In the genomic region with DNA sequence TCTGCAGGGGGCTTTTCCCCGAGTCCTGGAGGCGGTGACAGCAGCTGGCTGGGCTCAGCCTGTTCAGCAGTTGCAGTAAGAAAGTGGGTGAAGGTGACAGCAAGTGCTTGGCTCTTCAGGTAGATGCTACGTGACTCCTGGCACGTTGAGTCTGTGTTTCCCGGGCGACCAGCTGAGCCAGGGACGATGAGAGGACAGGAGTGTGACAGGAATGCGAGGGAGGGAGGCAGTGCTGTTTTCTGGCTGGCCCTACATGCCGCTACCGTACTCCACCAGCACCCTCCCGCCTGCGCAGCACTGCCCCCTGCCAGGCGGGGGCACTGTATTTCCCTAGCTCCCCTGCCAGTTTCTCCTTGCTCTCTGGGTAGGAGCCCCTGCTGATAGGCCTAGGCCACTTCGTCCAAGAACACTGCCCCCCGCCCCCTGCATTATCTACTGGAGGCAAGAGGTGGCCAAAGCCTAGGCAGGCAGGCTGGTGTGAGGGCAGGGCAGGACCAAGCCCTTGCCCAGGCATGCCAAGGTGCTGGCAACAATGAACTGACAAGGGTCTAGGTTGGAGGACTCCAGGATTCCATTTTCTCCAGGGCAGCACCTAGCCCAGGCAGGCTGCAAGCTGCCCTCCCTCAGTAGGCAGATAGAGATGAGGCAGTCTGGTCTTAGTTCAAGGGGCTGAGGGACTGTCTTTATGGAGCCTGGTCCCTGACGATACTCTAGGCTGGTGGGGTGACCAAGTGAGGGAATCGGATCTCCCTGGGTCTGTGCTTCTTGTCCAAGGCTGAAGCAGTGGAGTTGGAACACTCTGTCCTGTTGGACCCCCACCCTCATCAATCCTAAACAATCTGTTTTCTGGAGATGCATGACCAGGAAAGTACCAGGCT, we compare ENCODE assay signal across 8 cellular contexts. TPM values are rescaled to one million over a fixed set of nuclear protein-coding genes. Genes with fewer than 3 reads are reported as not detected.
A peak's percentile ranks its signal among the peaks of the same experiment; 100 is the strongest.
DNase-seq lines count a peak whose midpoint lies in the region; ATAC-seq, FAIRE-seq and TF ChIP-seq lines count a peak whose summit lies in the region.

No MANE protein-coding gene starts in this region.

- 35% methylated on average over 17 of the region's 17 CpGs for WGBS in K562 (ENCODE audit: insufficient coverage, low coverage, missing lambda C conversion rate)
- 17% methylated on average over 17 of the region's 17 CpGs for WGBS in smooth muscle cell (ENCODE audit: low lambda C conversion rate)

- no peak overlapping the region for H2AFZ ChIP-seq in SU-DHL-6 (ENCODE audit: low read depth, low read length, severe bottlenecking)
- no peak overlapping the region for H2AFZ ChIP-seq in K562 (ENCODE audit: low read depth, low read length)
- H2AFZ ChIP-seq in smooth muscle cell (ENCODE audit: low read depth): no peak overlapping the region

- H3K9me1 ChIP-seq in K562 (ENCODE audit: control insufficient read depth, insufficient read depth, low read length): peaks cover 12% of the 10 kb centered on the region

- H3K9me2 ChIP-seq in SU-DHL-6 (replicated peaks; ENCODE audit: insufficient read depth, low read length): no peaks in the 10 kb centered on the region

- peak; percentile 77 for DNase-seq in BE2C
- DNase-seq in NB4 (ENCODE audit: low read depth): peak; percentile 79
- DNase-seq in K562 (ENCODE audit: extremely low read depth in 1 of 4, low spot score in 3 of 4): peak; percentile 74 to 91 (median 82)
- DNase-seq in iPS-NIHi11 (ENCODE audit: low spot score): peak; percentile 90
- peak; percentile 16 for DNase-seq in smooth muscle cell (lab: John Stamatoyannopoulos, UW; ENCODE audit: unreplicated experiment)
- DNase-seq in NK-92 (lab: John Stamatoyannopoulos, UW; ENCODE audit: unreplicated experiment): no peak

- H4K20me1 ChIP-seq in SU-DHL-6 (ENCODE audit: low read depth, low read length) (no peaks in the 10 kb centered on the region), K562 (replicated peaks; ENCODE audit: control insufficient read depth, insufficient read depth, low read length) (no peaks in the 10 kb centered on the region; the same call in 1 of the 2 replicates), smooth muscle cell (ENCODE audit: low read depth) (no peaks in the 10 kb centered on the region)

- FAIRE-seq in K562 (lab: Jason Lieb, UNC): peak; percentile 62

- H3K4me3 ChIP-seq in BE2C (ENCODE audit: low read depth, low read length) (peak overlapping the region; percentile 36), NB4 (ENCODE audit: low read depth, low read length) (no peak overlapping the region), SU-DHL-6 (ENCODE audit: insufficient read depth, low read length, poor library complexity, severe bottlenecking) (no peak overlapping the region), K562 (no peak overlapping the region), smooth muscle cell (no peak overlapping the region)

- CTCF ChIA-PET in K562 (lab: Yijun Ruan, JAX; ENCODE audit: low intra/inter-chr PET ratio): interaction anchor here (0.5 to 3.0 kb wide), 6 partner anchors 101 to 670 kb away, joined by 3 to 19 read pairs (median 4); a partner anchor contains a TSS

- in situ Hi-C loops in K562 (cut with MboI): loop anchor here (5.0 kb wide), 2 partner anchors 104 to 409 kb away; a partner anchor contains a TSS

- H3K27ac ChIP-seq in SU-DHL-6 (ENCODE audit: low read depth, low read length) (no peak overlapping the region), K562 (ENCODE audit: extremely low read depth, low read depth, low read length) (no peak overlapping the region; the same call in 2 of the 3 replicates), smooth muscle cell (ENCODE audit: low read depth) (peak overlapping the region; percentile 34)

- BruUV-seq in K562 (replicated peaks; lab: Mats Ljungman, UMichigan): no TSS peak

- peak; percentile 40 for ATAC-seq in GM21360 (IDR thresholded peaks at IDR 0.05; ENCODE audit: unreplicated experiment)
- ATAC-seq in K562: peak; percentile 61

- POLR2A ChIA-PET in K562 (lab: Yijun Ruan, JAX): interaction anchor here (0.6 to 6.0 kb wide), 14 partner anchors 7 to 147 kb away, joined by 3 to 32 read pairs (median 4); a partner anchor contains a TSS

- no peaks in the 10 kb centered on the region for H3F3A ChIP-seq in SU-DHL-6 (ENCODE audit: insufficient read depth)
- H3F3A ChIP-seq in smooth muscle cell (ENCODE audit: low read depth): peaks cover 19% of the 10 kb centered on the region

- intact Hi-C loops in K562 (cut with micrococcal nuclease): loop anchor here (5.0 to 10.0 kb wide), 4 partner anchors 41 to 284 kb away; a partner anchor contains a TSS

- H3K79me2 ChIP-seq in SU-DHL-6 (ENCODE audit: insufficient read depth, low read length) (no peaks in the 10 kb centered on the region), K562 (ENCODE audit: control insufficient read depth, insufficient read depth, low read length) (no peaks in the 10 kb centered on the region), smooth muscle cell (ENCODE audit: low read depth) (no peaks in the 10 kb centered on the region)

- peak; percentile 38 to 55; a peak in 3 of 4 replicates for TF ChIP-seq RAD21 in K562 (CRISPR knock-in tag; conservative IDR thresholded peaks at IDR 0.05 in 1 of 2, IDR thresholded peaks at IDR 0.05 in 1 of 2)

- TF ChIP-seq CTCF in BE2C (IDR thresholded peaks at IDR 0.05; ENCODE audit: low read depth, low read length) (peak; percentile 77), NB4 (IDR thresholded peaks at IDR 0.05; ENCODE audit: low read depth, low read length) (peak; percentile 85), SU-DHL-6 (IDR thresholded peaks at IDR 0.05; ENCODE audit: insufficient read depth, low read length, poor library complexity, severe bottlenecking) (peak; percentile 97), K562 (IDR thresholded peaks at IDR 0.05 in 2 of 3, conservative IDR thresholded peaks at IDR 0.05 in 1 of 3; ENCODE audit: insufficient read depth in 2 of 3, low read depth in 1 of 3, low read length in 3 of 3) (peak; percentile 76 to 80 (median 78)), smooth muscle cell (IDR thresholded peaks at IDR 0.05; ENCODE audit: borderline replicate concordance, insufficient read depth, poor library complexity, severe bottlenecking) (peak; percentile 45)

- H3K4me2 ChIP-seq in SU-DHL-6 (ENCODE audit: low read depth, low read length, poor library complexity, severe bottlenecking) (no peak overlapping the region), K562 (ENCODE audit: insufficient read depth, low read length) (peak overlapping the region; percentile 27; the same call in 1 of the 2 replicates), smooth muscle cell (peak overlapping the region; percentile 73)

- TF ChIP-seq EP300 in K562 (IDR thresholded peaks at IDR 0.05; ENCODE audit: low read length): no peak

- H3K27me3 ChIP-seq in BE2C (no peaks in the 10 kb centered on the region), SU-DHL-6 (ENCODE audit: low read length) (no peaks in the 10 kb centered on the region), K562 (ENCODE audit: control insufficient read depth in 2 of 2, insufficient read depth in 2 of 2, low read length in 2 of 2) (no peaks in the 10 kb centered on the region; a peak in 1 of 5 replicates), smooth muscle cell (ENCODE audit: low read depth) (no peaks in the 10 kb centered on the region)

- TF ChIP-seq POLR2A in NB4 (IDR thresholded peaks at IDR 0.05; ENCODE audit: extremely low read depth, insufficient read length): no peak
- peak; percentile 54; the same call in 1 of the 2 replicates for TF ChIP-seq POLR2A in K562 (conservative IDR thresholded peaks at IDR 0.05)

- H3K36me3 ChIP-seq in BE2C (peaks cover 22% of the 10 kb centered on the region), SU-DHL-6 (ENCODE audit: low read length) (no peaks in the 10 kb centered on the region), K562 (ENCODE audit: control insufficient read depth, insufficient read depth, low read length) (peaks cover 30% of the 10 kb centered on the region), smooth muscle cell (ENCODE audit: low read depth) (no peaks in the 10 kb centered on the region)

- H3K4me1 ChIP-seq in BE2C: peaks cover 19% of the 10 kb centered on the region
- H3K4me1 ChIP-seq in K562 (replicated peaks in 1 of 2; ENCODE audit: control insufficient read depth in 2 of 2, insufficient read depth in 2 of 2, low read length in 2 of 2): peaks cover 39 to 42% of the 10 kb centered on the region in 2 experiments
- H3K4me1 ChIP-seq in smooth muscle cell (ENCODE audit: low read depth): peaks cover 29% of the 10 kb centered on the region

- H3K9me3 ChIP-seq in BE2C (no peaks in the 10 kb centered on the region), SU-DHL-6 (ENCODE audit: insufficient read depth, low read length) (no peaks in the 10 kb centered on the region), K562 (replicated peaks; ENCODE audit: control insufficient read depth, insufficient read depth, low read depth, low read length) (no peaks in the 10 kb centered on the region), smooth muscle cell (replicated peaks; ENCODE audit: low read depth) (no peaks in the 10 kb centered on the region)

- peak overlapping the region; percentile 1; the same call in 1 of the 2 replicates for H3K9ac ChIP-seq in SU-DHL-6 (ENCODE audit: low read length)
- peak overlapping the region in 1 of 2 experiments; percentile 53; a peak in 2 of 4 replicates for H3K9ac ChIP-seq in K562 (ENCODE audit: insufficient read depth in 1 of 2, low read depth in 2 of 2, low read length in 2 of 2)
- no peak overlapping the region for H3K9ac ChIP-seq in smooth muscle cell (ENCODE audit: low read depth)

RNA-seq across cellular contexts. Expression of a gene that starts 19.2 kb away (rescaled TPM):
- polyA plus RNA-seq in BE2C (2012; ENCODE audit: insufficient read depth, insufficient read length, low read depth): 166 TPM
- 30.9 and 95.8 TPM in 2 replicates for total RNA-seq in K562 (2011; cell fraction: chromatin; rRNA removed; ENCODE audit: low replicate concordance)
- 81.3 and 96.7 TPM in 2 replicates for total RNA-seq in K562 (2011; cell fraction: nucleolus; rRNA removed)
- total RNA-seq in K562 (2011; cell fraction: nucleoplasm; rRNA removed): 48.8 and 57.7 TPM in 2 replicates
- total RNA-seq in K562 (2014; rRNA removed): 130 and 161 TPM in 2 replicates
- total RNA-seq in K562 (2014; rRNA removed; fragmentation: Illumina TruSeq; extraction: Trizol): 63.9 and 87.5 TPM in 2 replicates
- total RNA-seq in K562 (2015; rRNA removed; fragmentation: Illumina TruSeq; extraction: Trizol): 115 and 119 TPM in 2 replicates
- 102 and 104 TPM in 2 replicates for total RNA-seq in K562 (2021)
- polyA plus RNA-seq in K562 (2011; rRNA removed): 104 and 112 TPM in 2 replicates
- polyA plus RNA-seq in K562 (2011; cell fraction: cytosol; rRNA removed): 155 and 252 TPM in 2 replicates
- polyA plus RNA-seq in K562 (2011; cell fraction: nucleus; rRNA removed): 54.3 and 56.2 TPM in 2 replicates
- polyA plus RNA-seq in K562 (2012): 113 and 127 TPM in 2 replicates
- 159 and 185 TPM in 2 replicates for polyA plus RNA-seq in K562 (2014; fragmentation: Illumina TruSeq; extraction: Trizol)
- polyA plus RNA-seq in K562 (2014; fragmentation: Nextera tagmentation; extraction: Ambion mirVana): 100 to 1,000 TPM; 204 to 243 TPM
- 125 and 133 TPM in 2 replicates for polyA plus RNA-seq in K562 (2014; rRNA removed)
- 78.1 and 100 TPM in 2 replicates for polyA minus RNA-seq in K562 (2011; rRNA and poly(A)+ RNA removed)
- polyA minus RNA-seq in K562 (2011; cell fraction: cytosol; rRNA and poly(A)+ RNA removed): 41.0 and 52.2 TPM in 2 replicates
- 41.9 and 47.8 TPM in 2 replicates for polyA minus RNA-seq in K562 (2011; cell fraction: nucleus; rRNA and poly(A)+ RNA removed)
- total RNA-seq in smooth muscle cell: 30.9 and 40.4 TPM in 2 replicates
- polyA plus RNA-seq in smooth muscle cell: 59.9 and 73.7 TPM in 2 replicates

RNA-seq across cellular contexts. Expression of a gene that starts 23.6 kb away (rescaled TPM):
- polyA plus RNA-seq in BE2C (2012; ENCODE audit: insufficient read depth, insufficient read length, low read depth): 1.2 TPM
- 0.32 TPM in 1 of 2 replicates, not detected in the other for total RNA-seq in K562 (2011; cell fraction: chromatin; rRNA removed; ENCODE audit: low replicate concordance)
- 0.17 TPM in 1 of 2 replicates, not detected in the other for total RNA-seq in K562 (2011; cell fraction: nucleolus; rRNA removed)
- total RNA-seq in K562 (2011; cell fraction: nucleoplasm; rRNA removed): 0.22 and 0.38 TPM in 2 replicates
- total RNA-seq in K562 (2014; rRNA removed) (0.05 TPM in 1 of 2 replicates, not detected in the other), K562 (2014; rRNA removed; fragmentation: Illumina TruSeq; extraction: Trizol) (not detected in 2 replicates), K562 (2015; rRNA removed; fragmentation: Illumina TruSeq; extraction: Trizol) (not detected in 2 replicates), K562 (2021) (not detected in 2 replicates), smooth muscle cell (0.76 and 1.9 TPM in 2 replicates)
- polyA plus RNA-seq in K562 (2011; rRNA removed) (0.04 TPM in 1 of 2 replicates, not detected in the other), K562 (2014; fragmentation: Illumina TruSeq; extraction: Trizol) (not detected in 2 replicates), K562 (2014; fragmentation: Nextera tagmentation; extraction: Ambion mirVana) (under 1 TPM; 0.39 to 0.60 TPM), K562 (2014; rRNA removed) (not detected in 2 replicates), smooth muscle cell (2.5 and 3.4 TPM in 2 replicates)
- not detected in 2 replicates for polyA plus RNA-seq in K562 (2011; cell fraction: cytosol; rRNA removed)
- polyA plus RNA-seq in K562 (2011; cell fraction: nucleus; rRNA removed): 0.04 TPM in 1 of 2 replicates, not detected in the other
- 0.40 and 0.49 TPM in 2 replicates for polyA plus RNA-seq in K562 (2012)
- 0.11 and 0.15 TPM in 2 replicates for polyA minus RNA-seq in K562 (2011; rRNA and poly(A)+ RNA removed)
- not detected in 2 replicates for polyA minus RNA-seq in K562 (2011; cell fraction: cytosol; rRNA and poly(A)+ RNA removed)
- polyA minus RNA-seq in K562 (2011; cell fraction: nucleus; rRNA and poly(A)+ RNA removed): 0.22 TPM in 1 of 2 replicates, not detected in the other

RNA-seq across cellular contexts. Expression of a gene that starts 32.8 kb away (rescaled TPM):
- 189 TPM for polyA plus RNA-seq in BE2C (2012; ENCODE audit: insufficient read depth, insufficient read length, low read depth)
- total RNA-seq in K562 (2011; cell fraction: chromatin; rRNA removed; ENCODE audit: low replicate concordance): 89.9 and 155 TPM in 2 replicates
- total RNA-seq in K562 (2011; cell fraction: nucleolus; rRNA removed): 95.9 and 115 TPM in 2 replicates
- 87.8 and 100 TPM in 2 replicates for total RNA-seq in K562 (2011; cell fraction: nucleoplasm; rRNA removed)
- 69.7 and 78.1 TPM in 2 replicates for total RNA-seq in K562 (2014; rRNA removed)
- total RNA-seq in K562 (2014; rRNA removed; fragmentation: Illumina TruSeq; extraction: Trizol): 73.8 and 76.7 TPM in 2 replicates
- 73.2 and 75.1 TPM in 2 replicates for total RNA-seq in K562 (2015; rRNA removed; fragmentation: Illumina TruSeq; extraction: Trizol)
- 71.5 and 77.4 TPM in 2 replicates for total RNA-seq in K562 (2021)
- polyA plus RNA-seq in K562 (2011; rRNA removed): 120 TPM in 2 replicates
- 173 and 183 TPM in 2 replicates for polyA plus RNA-seq in K562 (2011; cell fraction: cytosol; rRNA removed)
- polyA plus RNA-seq in K562 (2011; cell fraction: nucleus; rRNA removed): 62.0 and 78.0 TPM in 2 replicates
- 49.6 and 65.4 TPM in 2 replicates for polyA plus RNA-seq in K562 (2012)
- 113 and 116 TPM in 2 replicates for polyA plus RNA-seq in K562 (2014; fragmentation: Illumina TruSeq; extraction: Trizol)
- 100 to 1,000 TPM; 241 to 321 TPM for polyA plus RNA-seq in K562 (2014; fragmentation: Nextera tagmentation; extraction: Ambion mirVana)
- 102 and 111 TPM in 2 replicates for polyA plus RNA-seq in K562 (2014; rRNA removed)
- polyA minus RNA-seq in K562 (2011; rRNA and poly(A)+ RNA removed): 73.9 and 74.5 TPM in 2 replicates
- polyA minus RNA-seq in K562 (2011; cell fraction: cytosol; rRNA and poly(A)+ RNA removed): 33.5 and 38.0 TPM in 2 replicates
- polyA minus RNA-seq in K562 (2011; cell fraction: nucleus; rRNA and poly(A)+ RNA removed): 18.2 and 39.4 TPM in 2 replicates
- total RNA-seq in smooth muscle cell: 50.3 and 53.1 TPM in 2 replicates
- polyA plus RNA-seq in smooth muscle cell: 40.3 and 42.0 TPM in 2 replicates

RNA-seq across cellular contexts. Expression of a gene that starts 39.3 kb away (rescaled TPM):
- 221 TPM for polyA plus RNA-seq in BE2C (2012; ENCODE audit: insufficient read depth, insufficient read length, low read depth)
- total RNA-seq in K562 (2011; cell fraction: chromatin; rRNA removed; ENCODE audit: low replicate concordance): 558 and 907 TPM in 2 replicates
- 446 and 460 TPM in 2 replicates for total RNA-seq in K562 (2011; cell fraction: nucleolus; rRNA removed)
- 547 and 636 TPM in 2 replicates for total RNA-seq in K562 (2011; cell fraction: nucleoplasm; rRNA removed)
- total RNA-seq in K562 (2014; rRNA removed) (111 and 127 TPM in 2 replicates), K562 (2014; rRNA removed; fragmentation: Illumina TruSeq; extraction: Trizol) (92.5 and 99.4 TPM in 2 replicates), K562 (2015; rRNA removed; fragmentation: Illumina TruSeq; extraction: Trizol) (68.8 and 71.1 TPM in 2 replicates), K562 (2021) (121 and 162 TPM in 2 replicates), smooth muscle cell (53.7 and 56.0 TPM in 2 replicates)
- polyA plus RNA-seq in K562 (2011; rRNA removed) (184 and 259 TPM in 2 replicates), K562 (2014; fragmentation: Illumina TruSeq; extraction: Trizol) (162 and 169 TPM in 2 replicates), K562 (2014; fragmentation: Nextera tagmentation; extraction: Ambion mirVana) (10 to 100 TPM; 48.4 to 60.9 TPM), K562 (2014; rRNA removed) (171 and 196 TPM in 2 replicates), smooth muscle cell (18.3 and 23.4 TPM in 2 replicates)
- 167 and 217 TPM in 2 replicates for polyA plus RNA-seq in K562 (2011; cell fraction: cytosol; rRNA removed)
- polyA plus RNA-seq in K562 (2011; cell fraction: nucleus; rRNA removed): 1,016 and 1,080 TPM in 2 replicates
- 101 and 429 TPM in 2 replicates for polyA plus RNA-seq in K562 (2012)
- polyA minus RNA-seq in K562 (2011; rRNA and poly(A)+ RNA removed): 87.3 and 97.4 TPM in 2 replicates
- 46.5 and 62.7 TPM in 2 replicates for polyA minus RNA-seq in K562 (2011; cell fraction: cytosol; rRNA and poly(A)+ RNA removed)
- polyA minus RNA-seq in K562 (2011; cell fraction: nucleus; rRNA and poly(A)+ RNA removed): 121 and 183 TPM in 2 replicates

Comparison
In these comparisons a context has a peak if more than half of its experiments do, and no peak if none do; other contexts are left out.
1. CTCF ChIP-seq: peak in every context shown above with its lines; median percentile 97 in SU-DHL-6; 85 in NB4; 78 in K562; 77 in BE2C; 45 in smooth muscle cell.